9 cellular contexts compared by ENCODE assay signal in the genomic region with DNA sequence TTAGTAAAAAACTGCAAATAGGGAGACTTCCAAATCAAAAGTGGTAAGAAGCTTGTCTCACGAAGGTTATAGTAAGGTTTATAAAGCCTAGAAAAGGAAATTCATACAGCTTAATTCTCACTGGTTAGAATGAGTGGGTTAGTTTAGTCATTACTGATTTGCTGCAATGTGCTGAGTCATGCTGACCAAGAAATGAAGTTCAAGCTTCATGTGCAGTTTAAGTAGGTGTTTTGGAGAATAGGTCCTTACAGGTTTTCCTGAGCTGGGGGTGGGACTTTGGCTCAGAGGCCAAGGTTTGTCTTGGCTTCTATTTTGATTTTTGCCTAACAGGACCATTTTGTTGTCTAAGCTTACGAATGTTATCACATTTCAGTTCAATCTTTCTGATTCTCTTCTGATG. TPM values are rescaled to one million over a fixed set of nuclear protein-coding genes. Genes with fewer than 3 reads are reported as not detected.
DNase-seq lines count a peak whose midpoint lies in the region; ATAC-seq and TF ChIP-seq lines count a peak whose summit lies in the region.
"Had no signal": no experiment of that assay in that cellular context is flagged by ENCODE, and none has a peak within 500 bp of the region (broad histone marks: within the 10 kb centered on the region; RNA-seq: fewer than 3 reads in every experiment).

No MANE protein-coding gene starts in this region.

- TF ChIP-seq CTCF in HFF-Myc (IDR thresholded peaks at IDR 0.05; ENCODE audit: low read depth, low read length, missing control alignments) (no peak), epithelial cell of proximal tubule (conservative IDR thresholded peaks at IDR 0.05; ENCODE audit: low read depth, low read length) (no peak)

- in situ Hi-C loops in SK-MEL-5 (cut with HindIII; ENCODE audit: low pct_unique_long_range_greater_than_20kb, low sequenced_read_pairs): no loop called here

- ATAC-seq in HG03139 (IDR thresholded peaks at IDR 0.05; ENCODE audit: unreplicated experiment): no peak

- H3K4me3 ChIP-seq in HFF-Myc (replicated peaks; ENCODE audit: low read depth, low read length) (no peak overlapping the region), epithelial cell of proximal tubule (ENCODE audit: low read depth, low read length) (peak overlapping the region; percentile 41)
- H3K4me3 ChIP-seq: BLaER1 had no signal

- DNase-seq in NCI-H1417 (lab: John Stamatoyannopoulos, UW): peak; percentile 13 to 53 (median 28)
- no peak for DNase-seq in NCI-H1417 treated with DMSO at 0.1 percent for 48 hours (lab: John Stamatoyannopoulos, UW)
- DNase-seq in HFF-Myc (ENCODE audit: extremely low read depth, low read depth): peak; percentile 47
- peak; percentile 77 for DNase-seq in SK-MEL-5 (ENCODE audit: low read depth, low spot score)
- DNase-seq in epithelial cell of proximal tubule (ENCODE audit: low read depth): peak; percentile 78
- peak; percentile 97 for DNase-seq in renal cortical epithelial cell (ENCODE audit: low read depth)
- DNase-seq in retina: no peak

RNA-seq across cellular contexts. Expression of gene CLIP4, which starts 15.1 kb away (rescaled TPM):
- 68.7 and 73.7 TPM in 2 replicates for total RNA-seq in SK-MEL-5 (2014; rRNA removed; shearing (Covaris generic))
- 30.8 and 39.9 TPM in 2 replicates for polyA plus RNA-seq in SK-MEL-5 (2015; cell fraction: cytosol; rRNA removed)
- polyA plus RNA-seq in SK-MEL-5 (2015; cell fraction: nucleus; rRNA removed): 134 and 150 TPM in 2 replicates
- total RNA-seq in epithelial cell of proximal tubule (21.3 and 22.8 TPM in 2 replicates), renal cortical epithelial cell (63.9 and 72.1 TPM in 2 replicates)

RNA-seq across cellular contexts. Expression of gene PCARE, which starts 56.0 kb away (rescaled TPM):
- total RNA-seq in SK-MEL-5 (2014; rRNA removed; shearing (Covaris generic)): 0.03 TPM in 1 of 2 replicates, not detected in the other
- 0.01 TPM in 1 of 2 replicates, not detected in the other for polyA plus RNA-seq in SK-MEL-5 (2015; cell fraction: cytosol; rRNA removed)
- polyA plus RNA-seq in SK-MEL-5 (2015; cell fraction: nucleus; rRNA removed): 0.02 and 0.04 TPM in 2 replicates
- not detected in 2 replicates for total RNA-seq in epithelial cell of proximal tubule
- not detected in 2 replicates for total RNA-seq in renal cortical epithelial cell

Comparison
In these comparisons a context has a peak if more than half of its experiments do, and no peak if none do; other contexts are left out.
1. DNase-seq: peak in NCI-H1417 (3 of 3), HFF-Myc (single experiment), SK-MEL-5 (single experiment), epithelial cell of proximal tubule (single experiment) and renal cortical epithelial cell (single experiment); none in NCI-H1417 treated with DMSO at 0.1 percent for 48 hours (single experiment) and retina (single experiment).